14 cellular contexts compared by ENCODE assay signal in genomic region chr9:134344821-134345310, GRCh38. TPM values are rescaled to one million over a fixed set of nuclear protein-coding genes. Genes with fewer than 3 reads are reported as not detected.
DNase-seq lines count a peak whose midpoint lies in the region; ATAC-seq and TF ChIP-seq lines count a peak whose summit lies in the region.
"Had no signal": no experiment of that assay in that cellular context is flagged by ENCODE, and none has a peak within 500 bp of the region (broad histone marks: within the 10 kb centered on the region; RNA-seq: fewer than 3 reads in every experiment).

No MANE protein-coding gene starts in this region.

- H3K27ac ChIP-seq in SK-N-MC (peak overlapping the region; percentile 86), coronary artery (peak overlapping the region in 1 of 2 donors; percentile 86), mesenchymal stem cell (ENCODE audit: low read length, poor library complexity, severe bottlenecking) (no peak overlapping the region), suprapubic skin (peak overlapping the region; percentile 44)
- H3K27ac ChIP-seq: parathyroid adenoma had no signal

- H4K91ac ChIP-seq in mesenchymal stem cell (ENCODE audit: low read length): no peak overlapping the region

- no peak overlapping the region for H2BK5ac ChIP-seq in mesenchymal stem cell (ENCODE audit: low read depth, low read length, poor library complexity, severe bottlenecking)

- no peak overlapping the region for H2BK12ac ChIP-seq in mesenchymal stem cell (ENCODE audit: low read length in 2 of 2)

- no peak overlapping the region for H3K23ac ChIP-seq in mesenchymal stem cell (ENCODE audit: low read length in 2 of 2)

- 96% methylated on average over 14 of the region's 14 CpGs for WGBS in mesenchymal stem cell
- WGBS in suprapubic skin: 48% methylated on average over 11 of the region's 14 CpGs

- peaks cover 71% of the 10 kb centered on the region for H3K79me1 ChIP-seq in mesenchymal stem cell (replicated peaks; ENCODE audit: low read length, poor library complexity, severe bottlenecking)

- H3K9me3 ChIP-seq in SK-N-MC (ENCODE audit: low read depth, low read length): no peaks in the 10 kb centered on the region
- no peaks in the 10 kb centered on the region for H3K9me3 ChIP-seq in mesenchymal stem cell (ENCODE audit: control insufficient read depth, low read length)
- no peaks in the 10 kb centered on the region for H3K9me3 ChIP-seq in suprapubic skin

- no peak for ATAC-seq in omental fat pad (ENCODE audit: low FRiP score)

- H2BK120ac ChIP-seq in mesenchymal stem cell (ENCODE audit: low read depth, low read length): no peak overlapping the region

- DNase-seq in SK-N-MC (ENCODE audit: low read depth, low spot score) (no peak), coronary artery (ENCODE audit: low spot score) (no peak), mesenchymal stem cell (no peak), suprapubic skin (ENCODE audit: low spot score in 2 of 2) (no peak), activated T-cell treated with anti-CD3 and anti-CD28 coated beads for 4 hours (no peak), omental fat pad (ENCODE audit: low spot score) (no peak), NOMO-1 treated with dmso at 0.1 percent for 144 hours (lab: John Stamatoyannopoulos, UW; ENCODE audit: unreplicated experiment) (no peak), mesenteric fat pad (ENCODE audit: low spot score) (no peak)
- DNase-seq: activated CD4-positive, CD25-positive, alpha-beta regulatory T cell treated with anti-CD3 and anti-CD28 coated beads, Interleukin-2, amount 50 U/mL, for 72 hours; DMS79; mammary epithelial cell; NCI-H1092; NCI-H2171 treated with DMSO at 0.1 percent for 48 hours had no signal

- peaks cover 73% of the 10 kb centered on the region for H3K4me1 ChIP-seq in mesenchymal stem cell (ENCODE audit: control insufficient read depth, insufficient read depth, low read depth, low read length)
- peaks cover 100% of the 10 kb centered on the region for H3K4me1 ChIP-seq in suprapubic skin

- TF ChIP-seq EP300 in suprapubic skin (IDR thresholded peaks at IDR 0.05): no peak

- H3K14ac ChIP-seq in mesenchymal stem cell (ENCODE audit: low read length in 2 of 2): peak overlapping the region in 1 of 2 experiments; percentile 78

- peak overlapping the region in 1 of 2 experiments; percentile 35 for H3K18ac ChIP-seq in mesenchymal stem cell (ENCODE audit: low read depth in 1 of 2, low read length in 2 of 2)

- H3K4me3 ChIP-seq in SK-N-MC (no peak overlapping the region), coronary artery (peak overlapping the region; percentile 28), mesenchymal stem cell (ENCODE audit: insufficient read depth in 1 of 2, low read depth in 1 of 2, low read length in 2 of 2) (peak overlapping the region in 1 of 2 experiments; percentile 37), suprapubic skin (no peak overlapping the region)

- no peaks in the 10 kb centered on the region for H3K27me3 ChIP-seq in mesenchymal stem cell (ENCODE audit: control insufficient read depth in 1 of 2, insufficient read depth in 1 of 2, low read length in 2 of 2)
- no peaks in the 10 kb centered on the region for H3K27me3 ChIP-seq in suprapubic skin

- H3K4ac ChIP-seq in mesenchymal stem cell (ENCODE audit: low read depth in 1 of 2, low read length in 2 of 2): no peak overlapping the region

- H4K8ac ChIP-seq in mesenchymal stem cell (ENCODE audit: low read length): no peak overlapping the region

- no peak overlapping the region for H3K4me2 ChIP-seq in mesenchymal stem cell (ENCODE audit: low read length, poor library complexity, severe bottlenecking)

- H3K9ac ChIP-seq in SK-N-MC (ENCODE audit: insufficient read length): no peak overlapping the region
- H3K9ac ChIP-seq in mesenchymal stem cell (ENCODE audit: low read length): peak overlapping the region; percentile 65
- H3K9ac ChIP-seq: parathyroid adenoma had no signal

- no peak overlapping the region for H2AK5ac ChIP-seq in mesenchymal stem cell (ENCODE audit: low read length, severe bottlenecking)

- H2AFZ ChIP-seq in mesenchymal stem cell (ENCODE audit: low read depth, low read length): no peak overlapping the region
- H2AFZ ChIP-seq: parathyroid adenoma had no signal

- TF ChIP-seq POLR2A in suprapubic skin (IDR thresholded peaks at IDR 0.05): no peak

- H2BK15ac ChIP-seq in mesenchymal stem cell (ENCODE audit: low read depth, poor library complexity, severe bottlenecking): peak overlapping the region; percentile 38

- H3K36me3 ChIP-seq in SK-N-MC (ENCODE audit: insufficient read depth, low read length) (no peaks in the 10 kb centered on the region), mesenchymal stem cell (ENCODE audit: control insufficient read depth in 1 of 2, insufficient read depth in 2 of 2, low read depth in 1 of 2, low read length in 2 of 2) (peaks cover 0 to 26% of the 10 kb centered on the region in 2 experiments), suprapubic skin (no peaks in the 10 kb centered on the region)

- TF ChIP-seq CTCF in coronary artery (IDR thresholded peaks at IDR 0.05): no peak
- TF ChIP-seq CTCF in suprapubic skin (IDR thresholded peaks at IDR 0.05): no peak
- TF ChIP-seq CTCF in omental fat pad (IDR thresholded peaks at IDR 0.05): no peak

RNA-seq across cellular contexts. Expression of gene RXRA, which starts 18.6 kb away (rescaled TPM):
- 37.8 TPM for polyA plus RNA-seq in mesenchymal stem cell (2013, experiment 1 of 2)
- polyA plus RNA-seq in mesenchymal stem cell (2013, experiment 2 of 2): 38.3 TPM
- total RNA-seq in suprapubic skin (100 to 1,000 TPM; 165 to 240 (median 185) TPM), omental fat pad (10 to 100 TPM; 53.3 to 87.8 (median 69.6) TPM), mesenteric fat pad (129 TPM)
